8 cellular contexts compared by ENCODE assay signal in the genomic region with DNA sequence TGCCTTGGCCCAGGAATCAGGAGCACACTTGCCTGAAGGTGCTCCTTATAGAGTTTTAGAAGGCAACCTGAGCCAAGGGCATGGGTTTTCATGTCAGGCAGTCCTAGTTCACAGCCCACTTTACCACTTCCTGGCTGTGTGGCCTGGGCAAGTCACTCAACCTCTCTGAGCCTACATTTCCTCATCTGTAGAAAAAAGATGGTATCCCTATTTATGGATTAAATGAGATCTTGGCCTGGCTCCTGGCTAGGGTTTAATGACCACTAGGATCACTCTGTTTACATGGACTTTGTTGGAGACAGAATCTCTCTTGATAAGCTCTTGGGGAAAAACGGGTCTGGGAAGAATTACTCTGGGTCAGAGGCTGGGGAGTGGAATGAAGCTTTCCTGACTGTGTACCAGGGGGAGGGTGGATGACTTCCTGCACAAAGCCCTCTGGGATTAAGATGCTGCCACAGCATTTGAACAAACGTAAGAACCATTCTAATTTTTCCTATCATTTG. TPM values are rescaled to one million over a fixed set of nuclear protein-coding genes. Genes with fewer than 3 reads are reported as not detected.
A peak's percentile ranks its signal among the peaks of the same experiment; 100 is the strongest.
DNase-seq lines count a peak whose midpoint lies in the region; ATAC-seq, FAIRE-seq and TF ChIP-seq lines count a peak whose summit lies in the region.

No MANE protein-coding gene starts in this region.

- H3K4me3 Mint-ChIP-seq in CD4-positive, CD25-positive, alpha-beta regulatory T cell = peak overlapping the region; percentile 92 to 99 (median 98)

- H3K9me3 Mint-ChIP-seq in CD4-positive, CD25-positive, alpha-beta regulatory T cell = no peaks in the 10 kb centered on the region

- no peaks in the 10 kb centered on the region; the same call in 1 of the 2 replicates for H3K79me2 ChIP-seq in PC-9 (ENCODE audit: low read depth)

- peak overlapping the region; percentile 95 for H3K4me3 ChIP-seq in CD4-positive, CD25-positive, alpha-beta regulatory T cell (ENCODE audit: low read depth, low read length)
- H3K4me3 ChIP-seq in PC-9 (peak overlapping the region; percentile 90; the same call in 1 of the 2 replicates), pancreas (no peak overlapping the region)
- H3K4me3 ChIP-seq in effector memory CD4-positive, alpha-beta T cell (ENCODE audit: insufficient read depth, low read depth, low read length, poor library complexity, severe bottlenecking) = peak overlapping the region; percentile 72

- peak overlapping the region; percentile 90 for H3K4me2 ChIP-seq in PC-9

- H3K36me3 Mint-ChIP-seq in CD4-positive, CD25-positive, alpha-beta regulatory T cell = no peaks in the 10 kb centered on the region

- H3K4me1 Mint-ChIP-seq in CD4-positive, CD25-positive, alpha-beta regulatory T cell = peaks cover 17 to 47% (median 36%) of the 10 kb centered on the region in 4 donors

- POLR2A ChIA-PET in PC-9 (lab: Charles Lee; ENCODE audit: unreplicated experiment) = interaction anchor here (0.6 to 1.5 kb wide), 2 partner anchors 39 to 372 kb away, joined by 3 to 9 read pairs; no protein-coding TSS in a partner anchor

- no peaks in the 10 kb centered on the region for H3K36me3 ChIP-seq in CD4-positive, CD25-positive, alpha-beta regulatory T cell (ENCODE audit: control insufficient read depth, insufficient read depth, low read length)
- H3K36me3 ChIP-seq in PC-9 (ENCODE audit: low read depth) (no peaks in the 10 kb centered on the region), pancreas (no peaks in the 10 kb centered on the region)
- H3K36me3 ChIP-seq in effector memory CD4-positive, alpha-beta T cell (ENCODE audit: control insufficient read depth, insufficient read depth, low read length) = no peaks in the 10 kb centered on the region

- H3F3A ChIP-seq in PC-9 (ENCODE audit: insufficient read depth, low read depth) = peaks cover 65% of the 10 kb centered on the region

- intact Hi-C loops in PC-9 (cut with micrococcal nuclease; ENCODE audit: unreplicated experiment) = no loop called here
- intact Hi-C loops in pancreas (cut with DNase I) = no loop called here
- intact Hi-C loops in head of caudate nucleus (cut with DNase I) = no loop called here

- CTCF ChIA-PET in PC-9 (lab: Charles Lee) = interaction anchor here (0.5 to 1.3 kb wide), 2 partner anchors 33 to 89 kb away, joined by 3 to 4 read pairs; no protein-coding TSS in a partner anchor

- DNase-seq in CD4-positive, CD25-positive, alpha-beta regulatory T cell = no peak
- DNase-seq in PC-9 (no peak), pancreas (no peak), NCI-H82 treated with DMSO at 0.1 percent for 48 hours (lab: John Stamatoyannopoulos, UW; ENCODE audit: unreplicated experiment) (no peak), GM12892 (ENCODE audit: insufficient read length) (no peak), NCI-H510A (lab: John Stamatoyannopoulos, UW) (no peak), head of caudate nucleus (no peak)
- no peak for DNase-seq in effector memory CD4-positive, alpha-beta T cell

- peak in 1 of 2 donors; percentile 4 for ATAC-seq in CD4-positive, CD25-positive, alpha-beta regulatory T cell (ENCODE audit: low read depth in 2 of 2)
- ATAC-seq in pancreas = no peak

- TF ChIP-seq POLR2A in GM12892 (IDR thresholded peaks at IDR 0.05; ENCODE audit: low read depth, low read length) = no peak

- peak overlapping the region; percentile 89 to 97 (median 90) for H3K27ac Mint-ChIP-seq in CD4-positive, CD25-positive, alpha-beta regulatory T cell

- no peak for TF ChIP-seq CTCF in PC-9 (conservative IDR thresholded peaks at IDR 0.05)
- TF ChIP-seq CTCF in pancreas (IDR thresholded peaks at IDR 0.05) = no peak

- FAIRE-seq in pancreas (lab: Jason Lieb, UNC) (no peak), GM12892 (lab: Jason Lieb, UNC) (no peak)

- H3K4me1 ChIP-seq in CD4-positive, CD25-positive, alpha-beta regulatory T cell (ENCODE audit: control insufficient read depth, insufficient read depth, low read length, poor library complexity, severe bottlenecking) = peaks cover 41% of the 10 kb centered on the region
- H3K4me1 ChIP-seq in PC-9 (replicated peaks; ENCODE audit: insufficient read depth) (peaks cover 96% of the 10 kb centered on the region), pancreas (peaks cover 0 to 20% (median 0%) of the 10 kb centered on the region in 3 donors)
- peaks cover 36% of the 10 kb centered on the region for H3K4me1 ChIP-seq in effector memory CD4-positive, alpha-beta T cell (ENCODE audit: control insufficient read depth, insufficient read depth, low read length, poor library complexity, severe bottlenecking)

- no peak overlapping the region for H2AFZ ChIP-seq in PC-9

- H4K20me1 ChIP-seq in PC-9 (ENCODE audit: insufficient read depth) = no peaks in the 10 kb centered on the region

- H3K27me3 Mint-ChIP-seq in CD4-positive, CD25-positive, alpha-beta regulatory T cell = no peaks in the 10 kb centered on the region

- H3K9me3 ChIP-seq in CD4-positive, CD25-positive, alpha-beta regulatory T cell (ENCODE audit: control insufficient read depth in 2 of 2, low read length in 2 of 2) = no peaks in the 10 kb centered on the region
- H3K9me3 ChIP-seq in PC-9 (ENCODE audit: insufficient read depth, low read depth) (no peaks in the 10 kb centered on the region), pancreas (no peaks in the 10 kb centered on the region)
- no peaks in the 10 kb centered on the region for H3K9me3 ChIP-seq in effector memory CD4-positive, alpha-beta T cell (ENCODE audit: control insufficient read depth, low read length)

- 28 to 35% methylated on average over 2 of the region's 2 CpGs for WGBS in pancreas, 2 donors

- H3K9me2 ChIP-seq in PC-9 (ENCODE audit: insufficient read depth) = no peaks in the 10 kb centered on the region

- BruUV-seq in PC-9 (replicated peaks; lab: Mats Ljungman, UMichigan) = no TSS peak

- peak overlapping the region; percentile 88 for H3K27ac ChIP-seq in CD4-positive, CD25-positive, alpha-beta regulatory T cell (ENCODE audit: insufficient read depth, low read length, poor library complexity, severe bottlenecking)
- H3K27ac ChIP-seq in PC-9 (peak overlapping the region; percentile 73), pancreas (peak overlapping the region; percentile 78 to 94 (median 90))
- peak overlapping the region; percentile 82 for H3K27ac ChIP-seq in effector memory CD4-positive, alpha-beta T cell (ENCODE audit: insufficient read depth, low read length, poor library complexity, severe bottlenecking)

- H3K27me3 ChIP-seq in CD4-positive, CD25-positive, alpha-beta regulatory T cell (ENCODE audit: control insufficient read depth, insufficient read depth, low read length) = no peaks in the 10 kb centered on the region
- H3K27me3 ChIP-seq in PC-9 (ENCODE audit: insufficient read depth, low read depth) (no peaks in the 10 kb centered on the region), pancreas (no peaks in the 10 kb centered on the region)
- no peaks in the 10 kb centered on the region for H3K27me3 ChIP-seq in effector memory CD4-positive, alpha-beta T cell (replicated peaks; ENCODE audit: control insufficient read depth, insufficient read depth, low read length, poor library complexity, severe bottlenecking)

RNA-seq across cellular contexts. Expression of gene MT2A, which starts 2.3 kb away (rescaled TPM):
- total RNA-seq in CD4-positive, CD25-positive, alpha-beta regulatory T cell = 110 TPM
- 100 to 1,000 TPM; 103 to 444 (median 261) TPM for polyA plus RNA-seq in CD4-positive, CD25-positive, alpha-beta regulatory T cell
- total RNA-seq in PC-9 (2021) (203 and 353 TPM in 2 replicates), pancreas (100 to 1,000 TPM in 3 of 6 donors, 10 to 100 TPM in 3; 71.0 to 389 (median 110) TPM)
- 100 to 1,000 TPM; 254 to 495 TPM for polyA plus RNA-seq in pancreas
- polyA plus RNA-seq in GM12892 (2012; ENCODE audit: missing spikeins) = 24.2 TPM

RNA-seq across cellular contexts. Expression of gene MT1E, which starts 14.9 kb away (rescaled TPM):
- 10.4 TPM for total RNA-seq in CD4-positive, CD25-positive, alpha-beta regulatory T cell
- 10 to 100 TPM in 3 of 4 donors, 1 to 10 TPM in 1; 5.6 to 86.9 (median 24.7) TPM for polyA plus RNA-seq in CD4-positive, CD25-positive, alpha-beta regulatory T cell
- 22.0 and 22.2 TPM in 2 replicates for total RNA-seq in PC-9 (2021)
- 100 to 1,000 TPM in 4 of 6 donors, 10 to 100 TPM in 2; 36.1 to 233 (median 158) TPM for total RNA-seq in pancreas
- polyA plus RNA-seq in pancreas = 100 to 1,000 TPM; 293 to 646 TPM
- polyA plus RNA-seq in GM12892 (2012; ENCODE audit: missing spikeins) = 0.72 TPM

RNA-seq across cellular contexts. Expression of gene MT3, which starts 21.3 kb away (rescaled TPM):
- total RNA-seq in CD4-positive, CD25-positive, alpha-beta regulatory T cell = not detected
- 1 to 10 TPM in 1 of 4 donors, not detected in 3; 1.2 TPM for polyA plus RNA-seq in CD4-positive, CD25-positive, alpha-beta regulatory T cell
- not detected in 2 replicates for total RNA-seq in PC-9 (2021)
- under 1 TPM in 2 of 6 donors, not detected in 4; 0.41 to 0.43 TPM for total RNA-seq in pancreas
- 1 to 10 TPM; 1.1 to 4.6 TPM for polyA plus RNA-seq in pancreas
- not detected for polyA plus RNA-seq in GM12892 (2012; ENCODE audit: missing spikeins)

RNA-seq across cellular contexts. Expression of gene MT1M, which starts 21.8 kb away (rescaled TPM):
- not detected for total RNA-seq in CD4-positive, CD25-positive, alpha-beta regulatory T cell
- not detected for polyA plus RNA-seq in CD4-positive, CD25-positive, alpha-beta regulatory T cell
- not detected in 2 replicates for total RNA-seq in PC-9 (2021)
- 10 to 100 TPM in 4 of 6 donors, 1 to 10 TPM in 2; 8.3 to 28.8 (median 11.9) TPM for total RNA-seq in pancreas
- polyA plus RNA-seq in pancreas = 10 to 100 TPM; 29.7 to 34.6 TPM
- not detected for polyA plus RNA-seq in GM12892 (2012; ENCODE audit: missing spikeins)

RNA-seq across cellular contexts. Expression of gene MT1A, which starts 27.8 kb away (rescaled TPM):
- total RNA-seq in CD4-positive, CD25-positive, alpha-beta regulatory T cell = not detected
- not detected for polyA plus RNA-seq in CD4-positive, CD25-positive, alpha-beta regulatory T cell
- 16.9 and 23.5 TPM in 2 replicates for total RNA-seq in PC-9 (2021)
- 1 to 10 TPM; 1.6 to 6.6 (median 4.0) TPM for total RNA-seq in pancreas
- polyA plus RNA-seq in pancreas = 10 to 100 TPM; 15.0 to 66.7 TPM
- polyA plus RNA-seq in GM12892 (2012; ENCODE audit: missing spikeins) = not detected

Comparison
In these comparisons a context has a peak if more than half of its experiments do, and no peak if none do; other contexts are left out.
1. H3K4me3 ChIP-seq: peak in CD4-positive, CD25-positive, alpha-beta regulatory T cell (single experiment), PC-9 (single experiment) and effector memory CD4-positive, alpha-beta T cell (single experiment); none in pancreas (0 of 4).
2. Peak in every context shown above with its lines, with median percentiles within 50 percentile points of each other: H3K27ac ChIP-seq.